1 cellular context compared by ENCODE assay signal in the genomic region with DNA sequence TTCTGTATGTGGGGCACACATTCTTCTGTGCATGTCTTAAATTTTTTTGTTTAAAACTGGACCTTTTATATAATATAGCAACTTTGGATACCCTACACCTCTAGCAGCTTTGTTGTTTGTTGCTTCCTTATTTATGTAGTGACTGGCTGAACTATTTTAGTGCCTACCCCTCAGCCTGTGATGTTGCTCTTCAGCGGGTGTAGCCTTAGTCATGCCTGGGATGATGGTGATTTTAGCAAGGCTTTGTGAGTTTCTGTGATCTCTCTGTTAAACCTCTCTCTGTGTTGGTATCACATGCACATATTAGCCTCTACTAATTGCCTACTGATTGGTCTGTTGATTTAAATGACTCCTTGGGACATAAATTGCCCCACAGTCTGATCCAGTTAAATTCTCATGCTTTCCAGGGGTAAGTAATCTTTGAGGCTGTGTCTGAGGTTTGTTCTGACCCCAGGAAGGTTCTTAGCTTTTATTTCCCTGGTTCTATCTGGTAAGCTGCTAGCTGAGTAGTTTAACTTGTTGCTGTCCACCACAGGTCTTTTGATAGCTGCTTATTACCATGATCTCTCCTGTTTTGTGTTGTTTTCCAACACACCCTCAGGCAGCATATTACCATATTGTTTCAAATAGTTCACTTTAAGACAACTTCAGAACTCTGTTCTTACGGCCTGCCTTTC.
TF ChIP-seq lines count a peak whose summit lies in the region.

No MANE protein-coding gene starts in this region.

TF ChIP-seq in GM23338, 12 proteins besides CTCF, POLR2A, EP300 and RAD21 (continued from another document):
- TF ChIP-seq ETS1 (IDR thresholded peaks at IDR 0.05): no peak
TF ChIP-seq in GM23338: peak in this region for 0.
